28 cellular contexts compared by ENCODE assay signal in genomic region chr1:221415626-221416025, GRCh38.
"Had no signal": no experiment of that assay in that cellular context is flagged by ENCODE, and none has a peak within 500 bp of the region (broad histone marks: within the 10 kb centered on the region; RNA-seq: fewer than 3 reads in every experiment).

No MANE protein-coding gene starts in this region.

- H3K4me3 ChIP-seq: ascending aorta, coronary artery, hepatocyte, left ventricle myocardium inferior, tibial artery had no signal

- H3K36me3 ChIP-seq: ascending aorta, left ventricle myocardium inferior, tibial artery, WERI-Rb-1 had no signal

- FAIRE-seq: TTC549 had no signal

- H3K9me3 ChIP-seq: ascending aorta, left ventricle myocardium inferior, tibial artery had no signal

- H3K27ac ChIP-seq: ascending aorta, coronary artery, hepatocyte, left ventricle myocardium inferior, tibial artery, WERI-Rb-1 had no signal

- H2AFZ ChIP-seq: hepatocyte had no signal

- H3K4me3 Mint-ChIP-seq: activated T-helper 17 cell treated with anti-CD3 and anti-CD28 coated beads, Interleukin-2, amount 50 U/mL, for 72 hours; immature natural killer cell; natural killer cell; T-cell; T-helper 2 cell treated with Interferon-gamma antibody and Interleukin-4, amounts not matched to agents 5 μg/mL and 100 μg/mL, for 36 hours had no signal

- H3K4me1 Mint-ChIP-seq: activated T-helper 17 cell treated with anti-CD3 and anti-CD28 coated beads, Interleukin-2, amount 50 U/mL, for 72 hours; immature natural killer cell; natural killer cell; T-cell had no signal

- H3K27me3 Mint-ChIP-seq: progenitor cell of endocrine pancreas had no signal

- H3K4me1 ChIP-seq: ascending aorta had no signal

- H3K9me3 Mint-ChIP-seq: activated naive CD4-positive, alpha-beta T cell treated with anti-CD3 and anti-CD28 coated beads, Interleukin-2, amount 50 U/mL, for 72 hours; activated T-helper 17 cell treated with anti-CD3 and anti-CD28 coated beads, Interleukin-2, amount 50 U/mL, for 72 hours; immature natural killer cell; natural killer cell; T-cell; T-helper 2 cell treated with Interferon-gamma antibody and Interleukin-4, amounts not matched to agents 5 μg/mL and 100 μg/mL, for 36 hours had no signal

- H3K36me3 Mint-ChIP-seq: activated naive CD4-positive, alpha-beta T cell treated with anti-CD3 and anti-CD28 coated beads, Interleukin-2, amount 50 U/mL, for 72 hours; natural killer cell; T-cell had no signal

- ATAC-seq: activated naive CD4-positive, alpha-beta T cell treated with anti-CD3 and anti-CD28 coated beads, Interleukin-2, amount 50 U/mL, for 72 hours; activated T-helper 17 cell treated with anti-CD3 and anti-CD28 coated beads, Interleukin-2, amount 50 U/mL, for 72 hours; natural killer cell; right cardiac atrium; stimulated activated naive CD8-positive, alpha-beta T cell treated with anti-CD3 and anti-CD28 coated beads, Interleukin-15, Interleukin-2, amounts not matched to agents 100 U/mL and 50 U/mL, for 24 hours; T-cell had no signal

- H3K27me3 ChIP-seq: ascending aorta, hepatocyte, tibial artery had no signal

- H3K79me2 ChIP-seq: hepatocyte had no signal

- H3K4me2 ChIP-seq: hepatocyte had no signal

- DNase-seq: activated CD4-positive, alpha-beta T cell treated with anti-CD3 and anti-CD28 coated beads, Interleukin-2, amount 50 U/mL, for 1 hour; activated CD4-positive, CD25-positive, alpha-beta regulatory T cell treated with anti-CD3 and anti-CD28 coated beads, Interleukin-2, amount 50 U/mL, for 72 hours; activated T-cell treated with anti-CD3 and anti-CD28 coated beads, Interleukin-2, amount 50 U/mL, for 1 hour; erythroblast; foreskin fibroblast; glutamatergic neuron; immature natural killer cell; kidney glomerular epithelial cell; left ventricle myocardium inferior; mammary epithelial cell; midbrain; natural killer cell; right cardiac atrium; stimulated activated CD4-positive, alpha-beta T cell treated with anti-CD3 and anti-CD28 coated beads, Interleukin-12 subunit alpha, Interleukin-12 subunit beta, amount 100 ng/mL, for 4 hours; stimulated activated CD4-positive, alpha-beta T cell treated with anti-CD3 and anti-CD28 coated beads, Interleukin-4, amount 100 ng/mL, for 4 hours; stimulated activated naive CD8-positive, alpha-beta T cell treated with anti-CD3 and anti-CD28 coated beads, Interleukin-15, Interleukin-2, amounts not matched to agents 100 U/mL and 50 U/mL, for 24 hours; substantia nigra; T-cell; tibial artery; WERI-Rb-1 had no signal
